15 cellular contexts compared by ENCODE assay signal in genomic region chr14:95359974-95360826, GRCh38. TPM values are rescaled to one million over a fixed set of nuclear protein-coding genes. Genes with fewer than 3 reads are reported as not detected.
DNase-seq lines count a peak whose midpoint lies in the region; ATAC-seq and TF ChIP-seq lines count a peak whose summit lies in the region.
"Had no signal": no experiment of that assay in that cellular context is flagged by ENCODE, and none has a peak within 500 bp of the region (broad histone marks: within the 10 kb centered on the region; RNA-seq: fewer than 3 reads in every experiment).

No MANE protein-coding gene starts in this region.

- H3K4me3 ChIP-seq in cardiac muscle cell (no peak overlapping the region), tibial nerve (no peak overlapping the region)

- H3K27ac Mint-ChIP-seq in memory B cell = no peak overlapping the region
- no peak overlapping the region for H3K27ac Mint-ChIP-seq in HFFc6
- H3K27ac Mint-ChIP-seq: activated CD4-positive, alpha-beta T cell treated with anti-CD3 and anti-CD28 coated beads, Interleukin-2, amount 10 ng/mL, durations not matched to agents 24 days and 14 days; activated naive CD4-positive, alpha-beta T cell treated with anti-CD3 and anti-CD28 coated beads, Interleukin-2, amount 50 U/mL, for 72 hours; stimulated activated naive CD8-positive, alpha-beta T cell treated with anti-CD3 and anti-CD28 coated beads, Interleukin-15, amount 100 ng/mL, for 72 hours had no signal

- H3K27me3 Mint-ChIP-seq in memory B cell (peaks cover 9% of the 10 kb centered on the region), HFFc6 (ENCODE audit: insufficient read depth) (no peaks in the 10 kb centered on the region)

- H3K4me1 Mint-ChIP-seq in memory B cell (no peaks in the 10 kb centered on the region), HFFc6 (ENCODE audit: low read depth) (no peaks in the 10 kb centered on the region)
- H3K4me1 Mint-ChIP-seq: activated CD4-positive, alpha-beta T cell treated with anti-CD3 and anti-CD28 coated beads, Interleukin-2, amount 10 ng/mL, durations not matched to agents 24 days and 14 days had no signal

- H3K9me3 Mint-ChIP-seq in memory B cell (no peaks in the 10 kb centered on the region), HFFc6 (no peaks in the 10 kb centered on the region)
- H3K9me3 Mint-ChIP-seq: activated CD4-positive, alpha-beta T cell treated with anti-CD3 and anti-CD28 coated beads, Interleukin-2, amount 10 ng/mL, durations not matched to agents 24 days and 14 days had no signal

- peak; percentile 37 for ATAC-seq in memory B cell (ENCODE audit: low read depth)
- ATAC-seq: activated naive CD4-positive, alpha-beta T cell treated with anti-CD3 and anti-CD28 coated beads, Interleukin-2, amount 50 U/mL, for 72 hours; stimulated activated naive CD8-positive, alpha-beta T cell treated with anti-CD3 and anti-CD28 coated beads, Interleukin-15, amount 100 ng/mL, for 72 hours had no signal

- H3K27ac ChIP-seq in cardiac muscle cell (no peak overlapping the region), tibial nerve (peak overlapping the region; percentile 50 to 87 (median 75))

- H3K4me3 Mint-ChIP-seq in memory B cell (no peak overlapping the region), HFFc6 (no peak overlapping the region)
- H3K4me3 Mint-ChIP-seq: activated CD4-positive, alpha-beta T cell treated with anti-CD3 and anti-CD28 coated beads, Interleukin-2, amount 10 ng/mL, durations not matched to agents 24 days and 14 days; stimulated activated naive CD8-positive, alpha-beta T cell treated with anti-CD3 and anti-CD28 coated beads, Interleukin-15, amount 100 ng/mL, for 72 hours had no signal

- H3K36me3 Mint-ChIP-seq in memory B cell (no peaks in the 10 kb centered on the region), HFFc6 (ENCODE audit: low read depth) (no peaks in the 10 kb centered on the region)
- H3K36me3 Mint-ChIP-seq: activated naive CD4-positive, alpha-beta T cell treated with anti-CD3 and anti-CD28 coated beads, Interleukin-2, amount 50 U/mL, for 72 hours had no signal

- peaks cover 4% of the 10 kb centered on the region for H3K4me1 ChIP-seq in cardiac muscle cell (ENCODE audit: low read depth)
- peaks cover 0 to 55% (median 23%) of the 10 kb centered on the region in 4 donors for H3K4me1 ChIP-seq in tibial nerve

- TF ChIP-seq CTCF in cardiac muscle cell (IDR thresholded peaks at IDR 0.05; ENCODE audit: low read depth, low read length) = no peak
- TF ChIP-seq CTCF in tibial nerve (IDR thresholded peaks at IDR 0.05) = peak in 3 of 5 experiments; percentile 14 to 52 (median 16)
- no peak for TF ChIP-seq CTCF in HFFc6 (IDR thresholded peaks at IDR 0.05)

- DNase-seq in activated effector memory CD4-positive, alpha-beta T cell treated with anti-CD3 and anti-CD28 coated beads, Interleukin-2, amount 50 U/mL, for 16 hours = peak; percentile 45
- no peak for DNase-seq in activated effector memory CD4-positive, alpha-beta T cell treated with Interleukin-2 at 50 U/mL for 16 hours
- DNase-seq in cardiac muscle cell (ENCODE audit: low read depth in 1 of 2, low spot score in 1 of 2) (peak; percentile 28 to 44), memory B cell (ENCODE audit: low spot score in 2 of 2) (peak in 1 of 2 donors; percentile 8), tibial nerve (ENCODE audit: low spot score in 2 of 2) (peak in 1 of 2 donors; percentile 36), HPDE6-E6E7 (ENCODE audit: extremely low spot score) (no peak), hepatic stellate cell (ENCODE audit: low spot score) (no peak), HFFc6 (no peak)
- DNase-seq: 8988T; activated CD4-positive, alpha-beta T cell treated with anti-CD3 and anti-CD28 coated beads, Interleukin-2, amount 10 ng/mL, durations not matched to agents 24 days and 14 days; MM.1S; NCI-H524; SK-N-SH; stimulated activated naive CD8-positive, alpha-beta T cell treated with anti-CD3 and anti-CD28 coated beads, Interleukin-15, amount 100 ng/mL, for 72 hours had no signal

- no peaks in the 10 kb centered on the region for H3K9me3 ChIP-seq in cardiac muscle cell (ENCODE audit: low read depth)
- peaks cover 0 to 6% (median 1%) of the 10 kb centered on the region in 4 donors for H3K9me3 ChIP-seq in tibial nerve
- H3K9me3 ChIP-seq: SK-N-SH had no signal

- H3K27me3 ChIP-seq in cardiac muscle cell (peaks cover 35% of the 10 kb centered on the region), tibial nerve (no peaks in the 10 kb centered on the region)

- WGBS in tibial nerve, 2 donors = 15 to 31% methylated on average over 23 to 26 of the region's 47 CpGs

- TF ChIP-seq POLR2A in tibial nerve (IDR thresholded peaks at IDR 0.05) = no peak

- TF ChIP-seq EP300 in tibial nerve (IDR thresholded peaks at IDR 0.05) = peak in 1 of 2 donors; percentile 75

- H3K36me3 ChIP-seq in cardiac muscle cell = no peaks in the 10 kb centered on the region
- H3K36me3 ChIP-seq in tibial nerve = no peaks in the 10 kb centered on the region

RNA-seq across cellular contexts. Expression of gene CLMN, which starts 40.5 kb away (rescaled TPM):
- total RNA-seq in cardiac muscle cell (0.49 and 1.3 TPM in 2 replicates), tibial nerve (10 to 100 TPM; 31.2 to 49.8 (median 40.9) TPM)
- 0.98 and 2.3 TPM in 2 replicates for polyA plus RNA-seq in cardiac muscle cell
- total RNA-seq in HFFc6 (2021; fragmentation: NEBNext Ultra II Directional; extraction: Animal tissue kit (Norgen Biotek cat#: 25700)) = under 1 TPM in 1 of 6 experiments, not detected in 5; 0.02 TPM

Comparison
In these comparisons a context has a peak if more than half of its experiments do, and no peak if none do; other contexts are left out.
1. DNase-seq: peak in activated effector memory CD4-positive, alpha-beta T cell treated with anti-CD3 and anti-CD28 coated beads, Interleukin-2, amount 50 U/mL, for 16 hours (single experiment) and cardiac muscle cell (2 of 2); none in activated effector memory CD4-positive, alpha-beta T cell treated with Interleukin-2 at 50 U/mL for 16 hours (single experiment), HPDE6-E6E7 (single experiment), hepatic stellate cell (single experiment) and HFFc6 (single experiment).
2. CTCF ChIP-seq: peak in tibial nerve (3 of 5); none in cardiac muscle cell (single experiment) and HFFc6 (single experiment).
3. RNA of gene CLMN, which starts 40.5 kb away (total RNA-seq): 31.2 to 49.8 TPM in tibial nerve; 0.49 to 1.3 TPM in cardiac muscle cell and 0.02 TPM in HFFc6; every median in the first group is over 10 times any median in the second.